Comparison of ENCODE assay signal across 13 cellular contexts in genomic region chr5:83095973-83096539, GRCh38. TPM values are rescaled to one million over a fixed set of nuclear protein-coding genes. Genes with fewer than 3 reads are reported as not detected.
DNase-seq lines count a peak whose midpoint lies in the region; TF ChIP-seq lines count a peak whose summit lies in the region.
"Had no signal": no experiment of that assay in that cellular context is flagged by ENCODE, and none has a peak within 500 bp of the region (broad histone marks: within the 10 kb centered on the region; RNA-seq: fewer than 3 reads in every experiment).

No MANE protein-coding gene starts in this region.

- H3K27ac Mint-ChIP-seq in H9: no peak overlapping the region
- H3K27ac Mint-ChIP-seq: activated naive CD4-positive, alpha-beta T cell treated with anti-CD3 and anti-CD28 coated beads, Interleukin-2, amount 50 U/mL, for 24 hours; naive thymus-derived CD4-positive, alpha-beta T cell had no signal

- no peak overlapping the region for H3K18ac ChIP-seq in H9 (ENCODE audit: insufficient read length, low read depth, low read length)

- H3K9me3 ChIP-seq in HEK293 (ENCODE audit: control insufficient read depth, insufficient read depth, low read depth, low read length): no peaks in the 10 kb centered on the region
- peaks cover 0 to 7% (median 0%) of the 10 kb centered on the region in 3 donors for H3K9me3 ChIP-seq in adrenal gland (replicated peaks in 1 of 3)
- no peaks in the 10 kb centered on the region for H3K9me3 ChIP-seq in H9 (ENCODE audit: control insufficient read depth, low read depth, low read length)

- no peak overlapping the region for H3K9ac ChIP-seq in H9 (ENCODE audit: extremely low read depth, insufficient read length, low read length)
- H3K9ac ChIP-seq: BLaER1 had no signal

- H3K79me2 ChIP-seq in H9 (ENCODE audit: insufficient read depth, low read length): no peaks in the 10 kb centered on the region

- H3K36me3 ChIP-seq in HEK293 (ENCODE audit: control insufficient read depth in 2 of 2, insufficient read depth in 1 of 2, low read length in 2 of 2): no peaks in the 10 kb centered on the region
- H3K36me3 ChIP-seq in adrenal gland (replicated peaks in 1 of 2): no peaks in the 10 kb centered on the region

- no peak overlapping the region for H3K23ac ChIP-seq in H9 (ENCODE audit: insufficient read length, low read depth, low read length)

- no peak overlapping the region for H4K5ac ChIP-seq in H9 (ENCODE audit: insufficient read length, low read depth, low read length)

- no peaks in the 10 kb centered on the region for H3K79me1 ChIP-seq in H9 (ENCODE audit: insufficient read depth, low read depth, low read length, poor library complexity, severe bottlenecking)

- no peak overlapping the region for H2BK5ac ChIP-seq in H9 (ENCODE audit: insufficient read length, low read length)

- no peak overlapping the region for H3K4ac ChIP-seq in H9 (ENCODE audit: low read depth, low read length)

- H3K4me3 ChIP-seq in HEK293 (ENCODE audit: low read depth, low read length) (no peak overlapping the region), adrenal gland (no peak overlapping the region)
- H3K4me3 ChIP-seq: BLaER1 had no signal

- no peak overlapping the region for H4K91ac ChIP-seq in H9 (ENCODE audit: insufficient read length, low read depth, low read length)

- H3K23me2 ChIP-seq in H9 (ENCODE audit: insufficient read length, low read depth, low read length, poor library complexity, severe bottlenecking): no peaks in the 10 kb centered on the region

- no peak overlapping the region for H2BK12ac ChIP-seq in H9 (ENCODE audit: insufficient read length, low read depth, low read length)

- H3K27me3 ChIP-seq in adrenal gland (no peaks in the 10 kb centered on the region), H9 (ENCODE audit: insufficient read depth, low read length) (no peaks in the 10 kb centered on the region)
- H3K27me3 ChIP-seq: BLaER1 had no signal

- H3K27ac ChIP-seq in HEK293 (ENCODE audit: extremely low read depth, low read depth, low read length) (no peak overlapping the region), adrenal gland (no peak overlapping the region), H9 (ENCODE audit: insufficient read length, low read depth, low read length) (no peak overlapping the region)
- H3K27ac ChIP-seq: BLaER1, HL-60 had no signal

- CTCF ChIA-PET in HEK293 (lab: Yijun Ruan, JAX): interaction anchor here (0.6 kb wide), 1 partner anchor 1562 kb away, joined by 4 read pairs; no protein-coding TSS in a partner anchor

- H4K8ac ChIP-seq in H9 (replicated peaks; ENCODE audit: insufficient read length, low read depth, low read length): no peak overlapping the region

- POLR2A ChIA-PET in HEK293 (lab: Yijun Ruan, JAX): interaction anchor here (0.7 to 0.9 kb wide), 2 partner anchors 18 to 45 kb away, joined by 4 read pairs; partner anchors contain the start of gene XRCC4

- no peak overlapping the region for H3K56ac ChIP-seq in H9 (ENCODE audit: insufficient read length, low read depth, low read length)

- DNase-seq in 8988T: peak; percentile 16
- DNase-seq in adrenal gland: peak in 5 of 7 donors; percentile 14 to 58 (median 34)
- DNase-seq in iris pigment epithelial cell (ENCODE audit: low read depth): peak; percentile 80
- DNase-seq in activated CD4-positive, alpha-beta T cell treated with anti-CD3 and anti-CD28 coated beads for 48 hours: no peak
- no peak for DNase-seq in H9
- DNase-seq in NCI-H2196 treated with DMSO at 0.1 percent for 48 hours (lab: John Stamatoyannopoulos, UW; ENCODE audit: unreplicated experiment): no peak
- no peak for DNase-seq in DMS153 (lab: John Stamatoyannopoulos, UW)
- DNase-seq: naive thymus-derived CD4-positive, alpha-beta T cell; NCI-H774 had no signal

- no peak overlapping the region for H2BK20ac ChIP-seq in H9 (ENCODE audit: low read depth, low read length, poor library complexity, severe bottlenecking)

- H3K4me1 Mint-ChIP-seq in H9: peaks cover 11% of the 10 kb centered on the region in 2 experiments

- H3K9me3 Mint-ChIP-seq in H9: peaks cover 22 to 31% of the 10 kb centered on the region in 2 experiments

- H3K4me2 ChIP-seq in H9 (ENCODE audit: insufficient read depth, insufficient read length, low read length): no peak overlapping the region
- H3K4me2 ChIP-seq: BLaER1 had no signal

- no peak overlapping the region for H2AFZ ChIP-seq in H9 (ENCODE audit: low read length)

- intact Hi-C loops in adrenal gland (cut with DNase I): no loop called here

- no peak overlapping the region for H2BK120ac ChIP-seq in H9 (ENCODE audit: low read depth, low read length, poor library complexity, severe bottlenecking)

- H3T11ph ChIP-seq in H9 (ENCODE audit: low read length): no peak overlapping the region

- H4K20me1 ChIP-seq in H9 (ENCODE audit: control insufficient read depth, insufficient read depth, insufficient read length): no peaks in the 10 kb centered on the region
- H4K20me1 ChIP-seq: BLaER1 had no signal

- H3K14ac ChIP-seq in H9 (ENCODE audit: insufficient read depth, low read length): no peak overlapping the region

- peaks cover 23% of the 10 kb centered on the region for H3K4me1 ChIP-seq in HEK293 (ENCODE audit: control insufficient read depth, insufficient read depth, low read length)
- H3K4me1 ChIP-seq in adrenal gland (replicated peaks in 1 of 2): peaks cover 0 to 15% of the 10 kb centered on the region in 2 donors
- peaks cover 3% of the 10 kb centered on the region; the same call in 1 of the 2 replicates for H3K4me1 ChIP-seq in H9 (ENCODE audit: insufficient read depth, low read length)

- TF ChIP-seq CTCF in HEK293 (tag by site-specific recombination; IDR thresholded peaks at IDR 0.05) (no peak), adrenal gland (IDR thresholded peaks at IDR 0.05) (no peak), H9 (conservative IDR thresholded peaks at IDR 0.05) (no peak)

- H3K36me3 Mint-ChIP-seq in H9 (ENCODE audit: insufficient read depth in 1 of 3, low read depth in 3 of 3): peaks cover 17 to 32% (median 22%) of the 10 kb centered on the region in 3 experiments

- no peaks in the 10 kb centered on the region for H3K27me3 Mint-ChIP-seq in H9 (ENCODE audit: low read depth)
- H3K27me3 Mint-ChIP-seq: activated naive CD4-positive, alpha-beta T cell treated with anti-CD3 and anti-CD28 coated beads, Interleukin-2, amount 50 U/mL, for 24 hours; naive thymus-derived CD4-positive, alpha-beta T cell had no signal

- WGBS in adrenal gland, 4 donors: 75 to 94% (median 81%) methylated on average over 2 to 5 of the region's 5 CpGs
- no CpG with 5 or more reads among the region's 5 CpGs for WGBS in H9 (ENCODE audit: extremely low coverage, insufficient read length, low lambda C conversion rate)

- H2BK15ac ChIP-seq in H9 (ENCODE audit: low read depth, low read length): no peak overlapping the region

- H3K4me3 Mint-ChIP-seq in H9: no peak overlapping the region
- H3K4me3 Mint-ChIP-seq: activated naive CD4-positive, alpha-beta T cell treated with anti-CD3 and anti-CD28 coated beads, Interleukin-2, amount 50 U/mL, for 24 hours; naive thymus-derived CD4-positive, alpha-beta T cell had no signal

- TF ChIP-seq POLR2A in adrenal gland (IDR thresholded peaks at IDR 0.05): no peak

- H2AK5ac ChIP-seq in H9 (ENCODE audit: insufficient read length, low read length): no peak overlapping the region

TF ChIP-seq in HEK293, 187 proteins besides CTCF, POLR2A, EP300 and RAD21 (continues in another document):
- TF ChIP-seq FEZF1 (tag by site-specific recombination; IDR thresholded peaks at IDR 0.05) (no peak), SP7 (tag by site-specific recombination; IDR thresholded peaks at IDR 0.05) (peak; percentile 28; the same call in 1 of the 2 replicates), ZNF169 (tag by site-specific recombination; IDR thresholded peaks at IDR 0.05) (0 out of 2 replicates have a peak, but pooled peaks have one; percentile 9), ZNF600 (tag by site-specific recombination; IDR thresholded peaks at IDR 0.05) (peak; percentile 98), ZNF121 (tag by site-specific recombination; IDR thresholded peaks at IDR 0.05) (no peak), ZBTB48 (tag by site-specific recombination; IDR thresholded peaks at IDR 0.05) (peak; percentile 73; the same call in 1 of the 2 replicates), ZNF629 (tag by site-specific recombination; IDR thresholded peaks at IDR 0.05) (peak; percentile 40; the same call in 1 of the 2 replicates), ZNF184 (tag by site-specific recombination; IDR thresholded peaks at IDR 0.05) (peak; percentile 19; the same call in 1 of the 2 replicates), ZNF785 (tag by site-specific recombination; IDR thresholded peaks at IDR 0.05) (no peak)
- TF ChIP-seq, protein P1, sequence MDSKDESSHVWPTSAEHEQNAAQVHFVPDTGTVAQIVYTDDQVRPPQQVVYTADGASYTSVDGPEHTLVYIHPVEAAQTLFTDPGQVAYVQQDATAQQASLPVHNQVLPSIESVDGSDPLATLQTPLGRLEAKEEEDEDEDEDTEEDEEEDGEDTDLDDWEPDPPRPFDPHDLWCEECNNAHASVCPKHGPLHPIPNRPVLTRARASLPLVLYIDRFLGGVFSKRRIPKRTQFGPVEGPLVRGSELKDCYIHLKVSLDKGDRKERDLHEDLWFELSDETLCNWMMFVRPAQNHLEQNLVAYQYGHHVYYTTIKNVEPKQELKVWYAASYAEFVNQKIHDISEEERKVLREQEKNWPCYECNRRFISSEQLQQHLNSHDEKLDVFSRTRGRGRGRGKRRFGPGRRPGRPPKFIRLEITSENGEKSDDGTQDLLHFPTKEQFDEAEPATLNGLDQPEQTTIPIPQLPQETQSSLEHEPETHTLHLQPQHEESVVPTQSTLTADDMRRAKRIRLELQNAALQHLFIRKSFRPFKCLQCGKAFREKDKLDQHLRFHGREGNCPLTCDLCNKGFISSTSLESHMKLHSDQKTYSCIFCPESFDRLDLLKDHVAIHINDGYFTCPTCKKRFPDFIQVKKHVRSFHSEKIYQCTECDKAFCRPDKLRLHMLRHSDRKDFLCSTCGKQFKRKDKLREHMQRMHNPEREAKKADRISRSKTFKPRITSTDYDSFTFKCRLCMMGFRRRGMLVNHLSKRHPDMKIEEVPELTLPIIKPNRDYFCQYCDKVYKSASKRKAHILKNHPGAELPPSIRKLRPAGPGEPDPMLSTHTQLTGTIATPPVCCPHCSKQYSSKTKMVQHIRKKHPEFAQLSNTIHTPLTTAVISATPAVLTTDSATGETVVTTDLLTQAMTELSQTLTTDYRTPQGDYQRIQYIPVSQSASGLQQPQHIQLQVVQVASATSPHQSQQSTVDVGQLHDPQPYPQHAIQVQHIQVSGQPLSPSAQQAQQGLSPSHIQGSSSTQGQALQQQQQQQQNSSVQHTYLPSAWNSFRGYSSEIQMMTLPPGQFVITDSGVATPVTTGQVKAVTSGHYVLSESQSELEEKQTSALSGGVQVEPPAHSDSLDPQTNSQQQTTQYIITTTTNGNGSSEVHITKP (tag by site-specific recombination; IDR thresholded peaks at IDR 0.05): peak; percentile 56; the same call in 1 of the 2 replicates

RNA-seq across cellular contexts. Expression of gene XRCC4, which starts 18.7 kb away (rescaled TPM):
- total RNA-seq in adrenal gland (10 to 100 TPM in 1 of 8 donors, 1 to 10 TPM in 7; 4.0 to 11.5 (median 6.3) TPM), H9 (2021) (10.8 and 11.4 TPM in 2 replicates)
- polyA plus RNA-seq in adrenal gland: 1 to 10 TPM; 2.4 to 8.0 (median 3.2) TPM

RNA-seq across cellular contexts. Expression of gene TMEM167A, which starts 18.9 kb away (rescaled TPM):
- total RNA-seq in adrenal gland: 100 to 1,000 TPM in 4 of 8 donors, 10 to 100 TPM in 4; 39.6 to 137 (median 86.7) TPM
- polyA plus RNA-seq in adrenal gland: 100 to 1,000 TPM in 1 of 3 donors, 10 to 100 TPM in 2; 23.9 to 164 (median 31.6) TPM
- total RNA-seq in H9 (2021): 139 and 144 TPM in 2 replicates

Comparison
In these comparisons a context has a peak if more than half of its experiments do, and no peak if none do; other contexts are left out.
1. DNase-seq: peak in 8988T (single experiment), adrenal gland (5 of 7) and iris pigment epithelial cell (single experiment); none in activated CD4-positive, alpha-beta T cell treated with anti-CD3 and anti-CD28 coated beads for 48 hours (single experiment), H9 (single experiment), NCI-H2196 treated with DMSO at 0.1 percent for 48 hours (single experiment) and DMS153 (single experiment).